8 cellular contexts compared by ENCODE assay signal in genomic region chr7:151083071-151083823, GRCh38. TPM values are rescaled to one million over a fixed set of nuclear protein-coding genes. Genes with fewer than 3 reads are reported as not detected.
DNase-seq lines count a peak whose midpoint lies in the region; ATAC-seq, FAIRE-seq and TF ChIP-seq lines count a peak whose summit lies in the region.

TMUB1 (minus strand) TSS chr7:151083493; CDS start chr7:151082563, 930 bp downstream.

- no peak for FAIRE-seq in HepG2 (lab: Jason Lieb, UNC)

- peak; percentile 46 to 47 for DNase-seq in NCI-H187 (lab: John Stamatoyannopoulos, UW)
- no peak for DNase-seq in NCI-H187 treated with DMSO at 0.1 percent for 48 hours (lab: John Stamatoyannopoulos, UW)
- peak; percentile 25 for DNase-seq in NCI-H1694 (lab: John Stamatoyannopoulos, UW)
- peak; percentile 84 for DNase-seq in cerebellum (ENCODE audit: low spot score)
- DNase-seq in HepG2 (ENCODE audit: low spot score) = peak; percentile 50
- DNase-seq in stimulated activated CD4-positive, alpha-beta T cell treated with anti-CD3 and anti-CD28 coated beads, Interleukin-4, amount 100 ng/mL, for 24 hours = peak; percentile 84

- no peaks in the 10 kb centered on the region; a peak in 1 of 5 replicates for H3K27me3 ChIP-seq in HepG2 (ENCODE audit: control insufficient read depth in 1 of 2, insufficient read depth in 2 of 2, low read length in 2 of 2)

- H3K27ac ChIP-seq in HepG2 (ENCODE audit: extremely low read length, insufficient read depth, low read length) = peak within 1 kb of the TSS; percentile 85

- peaks cover 54% of the 10 kb centered on the region for H3K4me1 ChIP-seq in HepG2 (ENCODE audit: insufficient read depth, low read length)

- no peak for TF ChIP-seq EP300 in HepG2 (IDR thresholded peaks at IDR 0.05; ENCODE audit: low read depth in 2 of 2, low read length in 2 of 2)
- no peak for TF ChIP-seq EP300 in HepG2 (CRISPR knock-in tag; IDR thresholded peaks at IDR 0.05; ENCODE audit: borderline replicate concordance)

- no peak for TF ChIP-seq POLR2A in HepG2 (IDR thresholded peaks at IDR 0.05; ENCODE audit: insufficient read depth in 1 of 2, low read depth in 2 of 2, low read length in 2 of 2)

- H3K36me3 ChIP-seq in HepG2 (replicated peaks in 1 of 2; ENCODE audit: control insufficient read depth in 1 of 2, insufficient read depth in 2 of 2, low read length in 2 of 2) = no peaks in the 10 kb centered on the region

- peak; percentile 52 for ATAC-seq in HG02840 (IDR thresholded peaks at IDR 0.05; ENCODE audit: low FRiP score, unreplicated experiment)
- ATAC-seq in activated CD4-positive, CD25-positive, alpha-beta regulatory T cell treated with anti-CD3 and anti-CD28 coated beads, Interleukin-2, amount 50 U/mL, for 24 hours = peak; percentile 66 to 67
- peak; percentile 36 for ATAC-seq in HepG2

- CTCF ChIA-PET in HepG2 (lab: Yijun Ruan, JAX; ENCODE audit: low intra/inter-chr PET ratio, low total read pairs) = no interaction called here

- peak within 1 kb of the TSS; percentile 85 to 96 (median 88) for H3K4me3 ChIP-seq in HepG2 (replicated peaks in 1 of 3; ENCODE audit: insufficient read depth in 1 of 3, low read depth in 2 of 3, low read length in 3 of 3)

- H3K4me2 ChIP-seq in HepG2 (ENCODE audit: low read depth, low read length) = peak within 1 kb of the TSS; percentile 97

- no peak for TF ChIP-seq RAD21 in HepG2 (CRISPR knock-in tag; IDR thresholded peaks at IDR 0.05)

- TF ChIP-seq CTCF in HepG2 (CRISPR knock-in tag; IDR thresholded peaks at IDR 0.05) = no peak

- H3K9ac ChIP-seq in HepG2 (ENCODE audit: insufficient read depth, low read depth, low read length) = peak within 1 kb of the TSS; percentile 100

- H3K79me2 ChIP-seq in HepG2 (ENCODE audit: insufficient read depth, low read length) = peaks cover 48% of the 10 kb centered on the region

- peaks cover 5% of the 10 kb centered on the region; the same call in 1 of the 2 replicates for H4K20me1 ChIP-seq in HepG2 (ENCODE audit: insufficient read depth, low read length)

- BruUV-seq in HepG2 (replicated peaks; lab: Mats Ljungman, UMichigan) = no TSS peak

- WGBS in HepG2 (ENCODE audit: low lambda C conversion rate) = under 1% methylated on average over 33 of the region's 69 CpGs

- POLR2A ChIA-PET in HepG2 (lab: Yijun Ruan, JAX) = interaction anchor here (0.9 to 3.8 kb wide), 3 partner anchors 21 to 55 kb away, joined by 3 to 144 read pairs (median 4); partner anchors contain the start of gene ABCB8

- in situ Hi-C loops in HepG2 (cut with HindIII; ENCODE audit: extremely low pct_ligation_motif_present, low pct_unique_long_range_greater_than_20kb) = no loop called here

- intact Hi-C loops in HepG2 (cut with micrococcal nuclease; ENCODE audit: unreplicated experiment) = loop anchor here (10.0 kb wide), 1 partner anchor 162 kb away; the partner anchor contains the start of gene SMARCD3

- H3K9me3 ChIP-seq in HepG2 (ENCODE audit: low read length) = no peaks in the 10 kb centered on the region

- H2AFZ ChIP-seq in HepG2 (ENCODE audit: low read length) = no peak within 1 kb of the TSS

TF ChIP-seq in HepG2, 621 proteins besides CTCF, POLR2A, EP300 and RAD21 (continues in another document):
- no peak for TF ChIP-seq KMT2A (CRISPR knock-in tag; IDR thresholded peaks at IDR 0.05)
- TF ChIP-seq GLI4 (CRISPR knock-in tag; IDR thresholded peaks at IDR 0.05; ENCODE audit: borderline replicate concordance) = 0 out of 2 replicates have a peak, but pooled peaks have one; percentile 36
- 0 out of 2 replicates have a peak, but pooled peaks have one; percentile 40 for TF ChIP-seq HOXA5 (CRISPR knock-in tag; IDR thresholded peaks at IDR 0.05)
- TF ChIP-seq TAF1 (CRISPR knock-in tag; IDR thresholded peaks at IDR 0.05) = peak; percentile 13; the same call in 1 of the 2 replicates
- TF ChIP-seq ZFP37 (CRISPR knock-in tag; IDR thresholded peaks at IDR 0.05; ENCODE audit: borderline replicate concordance) = 0 out of 2 replicates have a peak, but pooled peaks have one; percentile 29
- TF ChIP-seq ZBTB26 (CRISPR knock-in tag; IDR thresholded peaks at IDR 0.05; ENCODE audit: borderline replicate concordance) = no peak
- no peak for TF ChIP-seq ZNF460 (CRISPR knock-in tag; IDR thresholded peaks at IDR 0.05; ENCODE audit: borderline replicate concordance)
- no peak for TF ChIP-seq ZFP36L1 (CRISPR knock-in tag; IDR thresholded peaks at IDR 0.05)
- TF ChIP-seq HNRNPK (IDR thresholded peaks at IDR 0.05; ENCODE audit: low read depth, low read length, poor library complexity, severe bottlenecking) = peak; percentile 16
- no peak; the same call in 1 of the 2 replicates for TF ChIP-seq MIER3 (CRISPR knock-in tag; IDR thresholded peaks at IDR 0.05; ENCODE audit: borderline replicate concordance)
- no peak for TF ChIP-seq ZBTB42 (CRISPR knock-in tag; IDR thresholded peaks at IDR 0.05)
- TF ChIP-seq ZNF609 (CRISPR knock-in tag; IDR thresholded peaks at IDR 0.05; ENCODE audit: borderline replicate concordance) = no peak
- TF ChIP-seq ZNF33A (CRISPR knock-in tag; IDR thresholded peaks at IDR 0.05; ENCODE audit: borderline replicate concordance) = no peak
- TF ChIP-seq HNF4G (IDR thresholded peaks at IDR 0.05; ENCODE audit: borderline replicate concordance, low read depth, low read length) = no peak
- 0 out of 2 replicates have a peak, but pooled peaks have one; percentile 19 for TF ChIP-seq HNF4G (CRISPR knock-in tag; IDR thresholded peaks at IDR 0.05; ENCODE audit: borderline replicate concordance, low read depth)

RNA-seq across cellular contexts. Expression of gene TMUB1, which starts in this region (rescaled TPM):
- total RNA-seq in cerebellum (7.6 TPM), HepG2 (2016; rRNA removed; fragmentation: Illumina TruSeq; extraction: Trizol) (31.8 and 51.6 TPM in 2 replicates)
- total RNA-seq in HepG2 (2016; cell fraction: cytosol; rRNA removed; fragmentation: Illumina TruSeq; extraction: Trizol; ENCODE audit: low read depth) = 65.7 and 75.8 TPM in 2 replicates
- total RNA-seq in HepG2 (2016; cell fraction: insoluble cytoplasmic fraction; rRNA removed; fragmentation: Illumina TruSeq; extraction: Trizol) = 32.2 and 52.0 TPM in 2 replicates
- 89.1 and 106 TPM in 2 replicates for total RNA-seq in HepG2 (2016; cell fraction: membrane; rRNA removed; fragmentation: Illumina TruSeq; extraction: Trizol)
- 25.0 and 26.7 TPM in 2 replicates for total RNA-seq in HepG2 (2016; cell fraction: nucleus; rRNA removed; fragmentation: Illumina TruSeq; extraction: Trizol)
- 44.8 and 47.8 TPM in 2 replicates for polyA plus RNA-seq in HepG2 (2011; rRNA removed)
- 27.8 and 54.6 TPM in 2 replicates for polyA plus RNA-seq in HepG2 (2011; cell fraction: cytosol; rRNA removed)
- polyA plus RNA-seq in HepG2 (2011; cell fraction: nucleus; rRNA removed) = 66.5 and 75.5 TPM in 2 replicates
- polyA plus RNA-seq in HepG2 (2012) = 33.8 and 40.3 TPM in 2 replicates
- polyA plus RNA-seq in HepG2 (2016; cell fraction: cytosol; fragmentation: Illumina TruSeq; extraction: Trizol; ENCODE audit: low read depth) = 123 and 138 TPM in 2 replicates
- 51.6 and 55.5 TPM in 2 replicates for polyA plus RNA-seq in HepG2 (2016; cell fraction: insoluble cytoplasmic fraction; fragmentation: Illumina TruSeq; extraction: Trizol; ENCODE audit: low read depth)
- polyA plus RNA-seq in HepG2 (2016; cell fraction: membrane; fragmentation: Illumina TruSeq; extraction: Trizol; ENCODE audit: low read depth) = 146 and 154 TPM in 2 replicates
- polyA plus RNA-seq in HepG2 (2016; cell fraction: nucleus; fragmentation: Illumina TruSeq; extraction: Trizol; ENCODE audit: insufficient read depth, low read depth) = 85.5 and 89.1 TPM in 2 replicates
- 5.6 and 25.8 TPM in 2 replicates for polyA minus RNA-seq in HepG2 (2011; rRNA and poly(A)+ RNA removed; ENCODE audit: low replicate concordance)
- polyA minus RNA-seq in HepG2 (2011; cell fraction: cytosol; rRNA and poly(A)+ RNA removed) = 22.8 and 25.2 TPM in 2 replicates
- polyA minus RNA-seq in HepG2 (2011; cell fraction: nucleus; rRNA and poly(A)+ RNA removed) = 5.6 and 6.3 TPM in 2 replicates
